11 cellular contexts compared by ENCODE assay signal in genomic region chr16:8951447-8952280, GRCh38. TPM values are rescaled to one million over a fixed set of nuclear protein-coding genes. Genes with fewer than 3 reads are reported as not detected.
A peak's percentile ranks its signal among the peaks of the same experiment; 100 is the strongest.
DNase-seq lines count a peak whose midpoint lies in the region; ATAC-seq, FAIRE-seq and TF ChIP-seq lines count a peak whose summit lies in the region.
"Had no signal": no experiment of that assay in that cellular context is flagged by ENCODE, and none has a peak within 500 bp of the region (broad histone marks: within the 10 kb centered on the region; RNA-seq: fewer than 3 reads in every experiment).

No MANE protein-coding gene starts in this region.

- H3K27ac ChIP-seq in foreskin keratinocyte: no peak overlapping the region
- H3K27ac ChIP-seq: sigmoid colon had no signal

- ATAC-seq in activated T-cell treated with anti-CD3 and anti-CD28 coated beads, Interleukin-2, amount 50 U/mL, for 4 hours: peak; percentile 46 to 56
- ATAC-seq in foreskin keratinocyte (peak; percentile 48), HG03439 (IDR thresholded peaks at IDR 0.05; ENCODE audit: unreplicated experiment) (no peak)

- no peak for FAIRE-seq in urothelium cell line (lab: Jason Lieb, UNC)
- FAIRE-seq: bronchial epithelial cell had no signal

- no peaks in the 10 kb centered on the region for H3K27me3 Mint-ChIP-seq in activated T-cell treated with anti-CD3 and anti-CD28 coated beads, Interleukin-2, amount 50 U/mL, for 4 hours (ENCODE audit: low read depth)
- no peaks in the 10 kb centered on the region for H3K27me3 Mint-ChIP-seq in stimulated activated naive CD8-positive, alpha-beta T cell treated with anti-CD3 and anti-CD28 coated beads, Interleukin-15, Interleukin-2, amounts not matched to agents 100 ng/mL and 50 ng/mL, for 24 hours

- no peaks in the 10 kb centered on the region for H3K27me3 ChIP-seq in foreskin keratinocyte
- H3K27me3 ChIP-seq: sigmoid colon had no signal

- H3K4me1 ChIP-seq in foreskin keratinocyte: peaks cover 9% of the 10 kb centered on the region

- peak overlapping the region; percentile 48 for H3K27ac Mint-ChIP-seq in stimulated activated naive CD8-positive, alpha-beta T cell treated with anti-CD3 and anti-CD28 coated beads, Interleukin-15, Interleukin-2, amounts not matched to agents 100 ng/mL and 50 ng/mL, for 24 hours

- H3K9me3 Mint-ChIP-seq in activated T-cell treated with anti-CD3 and anti-CD28 coated beads, Interleukin-2, amount 50 U/mL, for 4 hours: no peaks in the 10 kb centered on the region
- no peaks in the 10 kb centered on the region for H3K9me3 Mint-ChIP-seq in stimulated activated naive CD8-positive, alpha-beta T cell treated with anti-CD3 and anti-CD28 coated beads, Interleukin-15, Interleukin-2, amounts not matched to agents 100 ng/mL and 50 ng/mL, for 24 hours

- H3K4me3 Mint-ChIP-seq in activated T-cell treated with anti-CD3 and anti-CD28 coated beads, Interleukin-2, amount 50 U/mL, for 4 hours: peak overlapping the region; percentile 16
- peak overlapping the region; percentile 8 for H3K4me3 Mint-ChIP-seq in stimulated activated naive CD8-positive, alpha-beta T cell treated with anti-CD3 and anti-CD28 coated beads, Interleukin-15, Interleukin-2, amounts not matched to agents 100 ng/mL and 50 ng/mL, for 24 hours

- DNase-seq in activated T-cell treated with anti-CD3 and anti-CD28 coated beads, Interleukin-2, amount 50 U/mL, for 4 hours: no peak
- no peak for DNase-seq in activated T-cell treated with anti-CD3 and anti-CD28 coated beads, Interleukin-2, amount 50 U/mL, for 48 hours
- DNase-seq in NCI-H146 treated with DMSO at 0.1 percent for 48 hours (lab: John Stamatoyannopoulos, UW; ENCODE audit: unreplicated experiment): peak; percentile 24
- DNase-seq in foreskin keratinocyte: no peak
- no peak for DNase-seq in inferior parietal cortex (ENCODE audit: extremely low spot score)
- no peak for DNase-seq in urothelium cell line (ENCODE audit: low spot score)
- DNase-seq: activated CD8-positive, alpha-beta memory T cell treated with anti-CD3 and anti-CD28 coated beads for 24 hours; sigmoid colon had no signal

- no peak for TF ChIP-seq CTCF in foreskin keratinocyte (conservative IDR thresholded peaks at IDR 0.05)

- no peaks in the 10 kb centered on the region for H3K36me3 Mint-ChIP-seq in activated T-cell treated with anti-CD3 and anti-CD28 coated beads, Interleukin-2, amount 50 U/mL, for 4 hours (ENCODE audit: insufficient read depth)
- H3K36me3 Mint-ChIP-seq in stimulated activated naive CD8-positive, alpha-beta T cell treated with anti-CD3 and anti-CD28 coated beads, Interleukin-15, Interleukin-2, amounts not matched to agents 100 ng/mL and 50 ng/mL, for 24 hours (ENCODE audit: low read depth): no peaks in the 10 kb centered on the region

- peaks cover 88% of the 10 kb centered on the region for H3K4me1 Mint-ChIP-seq in activated T-cell treated with anti-CD3 and anti-CD28 coated beads, Interleukin-2, amount 50 U/mL, for 4 hours (ENCODE audit: low read depth)
- H3K4me1 Mint-ChIP-seq in stimulated activated naive CD8-positive, alpha-beta T cell treated with anti-CD3 and anti-CD28 coated beads, Interleukin-15, Interleukin-2, amounts not matched to agents 100 ng/mL and 50 ng/mL, for 24 hours (ENCODE audit: low read depth): peaks cover 91% of the 10 kb centered on the region

RNA-seq across cellular contexts. Expression of gene USP7, which starts 12.0 kb away (rescaled TPM):
- 100 to 1,000 TPM; 189 to 210 (median 196) TPM for total RNA-seq in activated T-cell treated with anti-CD3 and anti-CD28 coated beads, Interleukin-2, amount 50 U/mL, for 4 hours
- 72.6 and 75.9 TPM in 2 replicates for total RNA-seq in foreskin keratinocyte
- polyA plus RNA-seq in foreskin keratinocyte: 28.8 and 35.5 TPM in 2 replicates
